1 cellular context compared by ENCODE assay signal in the genomic region with DNA sequence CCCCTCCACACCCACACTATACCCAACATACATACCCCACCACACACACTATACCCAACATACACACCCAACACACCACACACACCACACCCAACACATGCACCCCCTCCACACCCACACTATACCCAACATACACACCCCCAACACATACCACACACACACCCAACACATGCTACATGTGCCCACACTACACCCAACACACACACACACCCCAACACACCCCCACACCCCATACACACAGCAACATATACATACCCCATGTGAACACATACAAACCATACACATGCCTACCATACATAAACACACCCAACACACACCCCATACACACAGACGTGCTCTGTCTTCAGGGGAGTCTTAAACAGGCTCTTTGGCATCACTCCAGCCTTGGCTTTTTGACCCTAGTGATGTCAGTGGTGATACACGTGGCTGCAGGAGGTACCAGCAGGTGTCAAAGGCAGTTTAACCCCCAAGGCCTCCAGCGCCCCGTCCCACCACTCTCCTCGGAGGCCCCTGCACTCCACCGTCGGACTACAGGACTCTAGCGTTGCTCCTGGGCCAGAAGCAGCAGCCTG.
TF ChIP-seq lines count a peak whose summit lies in the region.

No MANE protein-coding gene starts in this region.

TF ChIP-seq in HepG2, 621 proteins besides CTCF, POLR2A, EP300 and RAD21 (continued from another document):
- TF ChIP-seq, protein P1, sequence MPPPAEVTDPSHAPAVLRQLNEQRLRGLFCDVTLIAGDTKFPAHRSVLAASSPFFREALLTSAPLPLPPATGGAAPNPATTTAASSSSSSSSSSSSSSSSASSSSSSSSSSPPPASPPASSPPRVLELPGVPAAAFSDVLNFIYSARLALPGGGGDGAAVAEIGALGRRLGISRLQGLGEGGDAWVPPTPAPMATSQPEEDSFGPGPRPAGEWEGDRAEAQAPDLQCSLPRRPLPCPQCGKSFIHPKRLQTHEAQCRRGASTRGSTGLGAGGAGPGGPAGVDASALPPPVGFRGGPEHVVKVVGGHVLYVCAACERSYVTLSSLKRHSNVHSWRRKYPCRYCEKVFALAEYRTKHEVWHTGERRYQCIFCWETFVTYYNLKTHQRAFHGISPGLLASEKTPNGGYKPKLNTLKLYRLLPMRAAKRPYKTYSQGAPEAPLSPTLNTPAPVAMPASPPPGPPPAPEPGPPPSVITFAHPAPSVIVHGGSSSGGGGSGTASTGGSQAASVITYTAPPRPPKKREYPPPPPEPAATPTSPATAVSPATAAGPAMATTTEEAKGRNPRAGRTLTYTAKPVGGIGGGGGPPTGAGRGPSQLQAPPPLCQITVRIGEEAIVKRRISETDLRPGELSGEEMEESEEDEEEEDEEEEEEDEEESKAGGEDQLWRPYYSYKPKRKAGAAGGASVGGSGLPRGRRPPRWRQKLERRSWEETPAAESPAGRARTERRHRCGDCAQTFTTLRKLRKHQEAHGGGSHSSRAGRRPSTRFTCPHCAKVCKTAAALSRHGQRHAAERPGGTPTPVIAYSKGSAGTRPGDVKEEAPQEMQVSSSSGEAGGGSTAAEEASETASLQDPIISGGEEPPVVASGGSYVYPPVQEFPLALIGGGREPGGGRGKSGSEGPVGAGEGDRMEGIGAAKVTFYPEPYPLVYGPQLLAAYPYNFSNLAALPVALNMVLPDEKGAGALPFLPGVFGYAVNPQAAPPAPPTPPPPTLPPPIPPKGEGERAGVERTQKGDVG (CRISPR knock-in tag; IDR thresholded peaks at IDR 0.05; ENCODE audit: borderline replicate concordance): no peak
- TF ChIP-seq RBM22 (optimal IDR thresholded peaks at IDR 0.05; ENCODE audit: low read length): peak; percentile 19
